12 cellular contexts compared by ENCODE assay signal in the genomic region with DNA sequence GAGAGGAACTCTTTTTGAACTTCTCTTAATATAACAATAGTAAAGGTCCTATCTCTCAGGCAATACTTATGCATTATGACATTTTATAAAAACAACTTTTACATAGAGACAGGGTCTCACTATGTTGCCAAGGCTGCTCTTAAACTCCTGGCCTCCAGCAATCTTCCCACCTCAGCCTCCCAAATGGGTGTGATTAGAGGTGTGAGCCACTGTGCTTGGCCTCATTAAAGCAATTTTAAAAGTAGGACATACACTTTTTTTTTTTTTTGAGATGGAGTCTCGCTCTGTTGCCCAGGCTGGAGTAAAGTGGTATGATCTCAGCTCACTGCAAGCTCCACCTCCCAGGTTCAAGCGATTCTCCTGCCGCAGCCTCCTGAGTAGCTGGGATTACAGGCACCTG. TPM values are rescaled to one million over a fixed set of nuclear protein-coding genes. Genes with fewer than 3 reads are reported as not detected.
DNase-seq lines count a peak whose midpoint lies in the region; ATAC-seq and TF ChIP-seq lines count a peak whose summit lies in the region.
"Not testable (repeated sequence)": the region's sequence is repeated elsewhere in the genome, so short reads cannot be mapped to it uniquely, and the experiment has no call there.
"Had no signal": no experiment of that assay in that cellular context is flagged by ENCODE, and none has a peak within 500 bp of the region (broad histone marks: within the 10 kb centered on the region; RNA-seq: fewer than 3 reads in every experiment).

No MANE protein-coding gene starts in this region.

- H3K36me3 ChIP-seq in DOHH2 (ENCODE audit: control insufficient read depth, low read length) (peaks cover 61% of the 10 kb centered on the region), OCI-LY1 (ENCODE audit: insufficient read depth, low read length) (peaks cover 50% of the 10 kb centered on the region)

- H3K4me3 Mint-ChIP-seq in activated B cell treated with CpG ODN at 0.5 μM for 24 hours, result peak overlapping the region; percentile 100
- peak overlapping the region; percentile 91 for H3K4me3 Mint-ChIP-seq in memory B cell
- peak overlapping the region; percentile 70 to 76 for H3K4me3 Mint-ChIP-seq in stimulated activated naive B cell treated with anti-CD40 and anti-IgM and Interleukin-4, amounts not matched to agents 10 μg/mL and 1 μg/mL and 100 μg/mL, for 72 hours

- H3K36me3 Mint-ChIP-seq in activated B cell treated with CpG ODN at 0.5 μM for 24 hours (ENCODE audit: low read depth), result peaks cover 50% of the 10 kb centered on the region
- H3K36me3 Mint-ChIP-seq in memory B cell, result peaks cover 31% of the 10 kb centered on the region
- peaks cover 28 to 31% of the 10 kb centered on the region in 2 donors for H3K36me3 Mint-ChIP-seq in stimulated activated naive B cell treated with anti-CD40 and anti-IgM and Interleukin-4, amounts not matched to agents 10 μg/mL and 1 μg/mL and 100 μg/mL, for 72 hours

- not testable (repeated sequence) for H3K27me3 Mint-ChIP-seq in activated B cell treated with CpG ODN at 0.5 μM for 24 hours; memory B cell; stimulated activated naive B cell treated with anti-CD40 and anti-IgM and Interleukin-4, amounts not matched to agents 10 μg/mL and 1 μg/mL and 100 μg/mL, for 72 hours

- intact Hi-C loops in activated B cell treated with CpG ODN at 0.5 μM for 24 hours (cut with micrococcal nuclease), result loop anchor here (1.0 to 5.0 kb wide), 2 partner anchors 38 to 119 kb away; a partner anchor contains a TSS

- TF ChIP-seq CTCF in DOHH2 (IDR thresholded peaks at IDR 0.05; ENCODE audit: low read depth, low read length, poor library complexity, severe bottlenecking); GM12865 (IDR thresholded peaks at IDR 0.05; ENCODE audit: insufficient read depth, low read depth, low read length, missing control alignments); OCI-LY1 (IDR thresholded peaks at IDR 0.05; ENCODE audit: low read length); activated B cell treated with CpG ODN at 0.5 μM for 24 hours (IDR thresholded peaks at IDR 0.05): not testable (repeated sequence)

- DNase-seq in GM12865 (ENCODE audit: low read depth), result peak; percentile 53
- DNase-seq in activated B cell treated with CpG ODN at 0.5 μM for 24 hours; memory B cell (ENCODE audit: low spot score in 2 of 2); stimulated activated naive B cell treated with anti-CD40 and anti-IgM and Interleukin-4, amounts not matched to agents 10 μg/mL and 1 μg/mL and 100 μg/mL, for 72 hours: not testable (repeated sequence)

- H3K79me2 ChIP-seq in DOHH2 (ENCODE audit: control insufficient read depth, low read length) (peaks cover 67% of the 10 kb centered on the region), OCI-LY1 (ENCODE audit: insufficient read depth, low read length) (peaks cover 55% of the 10 kb centered on the region)

- peak overlapping the region; percentile 98 for H3K27ac Mint-ChIP-seq in activated B cell treated with CpG ODN at 0.5 μM for 24 hours
- H3K27ac Mint-ChIP-seq in memory B cell, result peak overlapping the region; percentile 85
- H3K27ac Mint-ChIP-seq in stimulated activated naive B cell treated with anti-CD40 and anti-IgM and Interleukin-4, amounts not matched to agents 10 μg/mL and 1 μg/mL and 100 μg/mL, for 72 hours, result peak overlapping the region; percentile 84

- not testable (repeated sequence) for H2AFZ ChIP-seq in OCI-LY1 (ENCODE audit: low read length)

- H3F3A ChIP-seq in DOHH2 (ENCODE audit: control insufficient read depth, insufficient read depth); OCI-LY1 (ENCODE audit: insufficient read depth, low read length): not testable (repeated sequence)

- H3K9me3 ChIP-seq in DOHH2 (ENCODE audit: control insufficient read depth, insufficient read depth, low read length), result not testable (repeated sequence)
- H3K9me3 ChIP-seq in OCI-LY1 (ENCODE audit: low read length), result peaks cover 15% of the 10 kb centered on the region

- H3K27ac ChIP-seq in DOHH2 (ENCODE audit: low read depth, low read length) (peak overlapping the region; percentile 93), OCI-LY1 (ENCODE audit: low read depth, low read length, poor library complexity, severe bottlenecking) (peak overlapping the region; percentile 94)

- not testable (repeated sequence) for H4K20me1 ChIP-seq in DOHH2 (ENCODE audit: control insufficient read depth, insufficient read depth, low read depth, low read length); OCI-LY1 (ENCODE audit: insufficient read depth, low read length)

- H3K9ac ChIP-seq in OCI-LY1 (ENCODE audit: low read length), result peak overlapping the region; percentile 91

- H3K9me3 Mint-ChIP-seq in activated B cell treated with CpG ODN at 0.5 μM for 24 hours; memory B cell; stimulated activated naive B cell treated with anti-CD40 and anti-IgM and Interleukin-4, amounts not matched to agents 10 μg/mL and 1 μg/mL and 100 μg/mL, for 72 hours: not testable (repeated sequence)

- not testable (repeated sequence) for H3K27me3 ChIP-seq in DOHH2 (ENCODE audit: control insufficient read depth, low read length); OCI-LY1 (ENCODE audit: insufficient read depth, low read length)

- H3K4me1 ChIP-seq in DOHH2 (ENCODE audit: control insufficient read depth, low read length) (peaks cover 65% of the 10 kb centered on the region), OCI-LY1 (ENCODE audit: insufficient read depth, low read length, severe bottlenecking) (peaks cover 55% of the 10 kb centered on the region)

- CTCF ChIA-PET in activated B cell treated with CpG ODN at 0.5 μM for 24 hours (lab: Charles Lee), result interaction anchor here (1.3 to 8.1 kb wide), 11 partner anchors 8 to 602 kb away, joined by 4 to 331 read pairs (median 16); a partner anchor contains a TSS

- POLR2A ChIA-PET in activated B cell treated with CpG ODN at 0.5 μM for 24 hours (lab: Charles Lee), result interaction anchor here (0.7 to 4.5 kb wide), 13 partner anchors 13 to 471 kb away, joined by 3 to 249 read pairs (median 9); a partner anchor contains a TSS

- H3K4me2 ChIP-seq in DOHH2 (ENCODE audit: low read length) (peak overlapping the region; percentile 93), OCI-LY1 (ENCODE audit: low read length) (peak overlapping the region; percentile 79)

- H3K4me3 ChIP-seq in DOHH2 (ENCODE audit: low read length) (peak overlapping the region; percentile 85), GM12865 (ENCODE audit: low read depth, low read length) (peak overlapping the region; percentile 90), OCI-LY1 (ENCODE audit: low read depth, low read length, poor library complexity, severe bottlenecking) (peak overlapping the region; percentile 73)

- H3K9me2 ChIP-seq in DOHH2 (replicated peaks; ENCODE audit: control insufficient read depth, low read length); OCI-LY1 (ENCODE audit: low read depth, low read length): not testable (repeated sequence)

- H3K4me1 Mint-ChIP-seq in activated B cell treated with CpG ODN at 0.5 μM for 24 hours, result peaks cover 74% of the 10 kb centered on the region
- H3K4me1 Mint-ChIP-seq in memory B cell, result peaks cover 34% of the 10 kb centered on the region
- peaks cover 24 to 63% of the 10 kb centered on the region in 2 donors for H3K4me1 Mint-ChIP-seq in stimulated activated naive B cell treated with anti-CD40 and anti-IgM and Interleukin-4, amounts not matched to agents 10 μg/mL and 1 μg/mL and 100 μg/mL, for 72 hours

- ATAC-seq in GM21786 (IDR thresholded peaks at IDR 0.05; ENCODE audit: unreplicated experiment) (peak; percentile 27), activated B cell treated with CpG ODN at 0.5 μM for 24 hours (ENCODE audit: low read depth) (peak; percentile 18), memory B cell (ENCODE audit: low read depth) (peak; percentile 11)
- ATAC-seq in stimulated activated naive B cell treated with anti-CD40 and anti-IgM and Interleukin-4, amounts not matched to agents 10 μg/mL and 1 μg/mL and 100 μg/mL, for 72 hours (replicated peaks), result peak; percentile 5 to 9

RNA-seq across cellular contexts. Expression of a gene that starts 1.7 kb away (rescaled TPM):
- total RNA-seq in activated B cell treated with CpG ODN at 0.5 μM for 24 hours, result 92.0 and 107 TPM in 2 replicates
- total RNA-seq: Calu3, G401, H1, H9, IMR-90 had no signal

RNA-seq across cellular contexts. Expression of a gene that starts 23.5 kb away (rescaled TPM):
- total RNA-seq in activated B cell treated with CpG ODN at 0.5 μM for 24 hours, result 39.6 and 43.0 TPM in 2 replicates
- total RNA-seq: G401, H1, H9 had no signal
